8 cellular contexts compared by ENCODE assay signal in genomic region chr5:176415240-176416122, GRCh38. TPM values are rescaled to one million over a fixed set of nuclear protein-coding genes. Genes with fewer than 3 reads are reported as not detected.
A peak's percentile ranks its signal among the peaks of the same experiment; 100 is the strongest.
DNase-seq lines count a peak whose midpoint lies in the region; ATAC-seq and TF ChIP-seq lines count a peak whose summit lies in the region.

No MANE protein-coding gene starts in this region.

- ATAC-seq in aorta (ENCODE audit: low FRiP score) = peak; percentile 4

- CTCF ChIA-PET in A673 (lab: Charles Lee) = no interaction called here

- H3K27me3 ChIP-seq in A673 (replicated peaks; ENCODE audit: insufficient read depth, low read depth, low read length, poor library complexity) (no peaks in the 10 kb centered on the region), SJSA1 (replicated peaks) (no peaks in the 10 kb centered on the region), mononuclear cell (ENCODE audit: insufficient read depth, low read length) (no peaks in the 10 kb centered on the region), aorta (ENCODE audit: control insufficient read depth in 1 of 2, insufficient read depth in 2 of 2, low read length in 1 of 2) (no peaks in the 10 kb centered on the region)

- intact Hi-C loops in A673 (cut with micrococcal nuclease; ENCODE audit: unreplicated experiment) (loop anchor here (5.0 kb wide), 2 partner anchors 157 to 202 kb away; no protein-coding TSS in a partner anchor), aorta (cut with DNase I) (loop anchor here (1.0 to 10.0 kb wide), 5 partner anchors 31 to 239 kb away; partner anchors contain the start of genes RNF44 (in 2 of the 2), FAF2 (in 1 of the 2) and TSPAN17 (in 1 of the 2))

- no peak overlapping the region for H3K27ac Mint-ChIP-seq in endothelial cell (ENCODE audit: unreplicated experiment)

- peaks cover 8% of the 10 kb centered on the region for H3K36me3 Mint-ChIP-seq in endothelial cell (ENCODE audit: low read depth, unreplicated experiment)

- H3K9me3 ChIP-seq in A673 (ENCODE audit: low read depth, low read length, poor library complexity, severe bottlenecking) = no peaks in the 10 kb centered on the region
- peaks cover 6% of the 10 kb centered on the region; the same call in 1 of the 2 replicates for H3K9me3 ChIP-seq in SJSA1 (replicated peaks)
- H3K9me3 ChIP-seq in mononuclear cell (ENCODE audit: low read depth, low read length) = no peaks in the 10 kb centered on the region
- H3K9me3 ChIP-seq in aorta (ENCODE audit: control insufficient read depth, low read length) = no peaks in the 10 kb centered on the region

- H3K9me3 Mint-ChIP-seq in endothelial cell (ENCODE audit: unreplicated experiment) = no peaks in the 10 kb centered on the region

- H3K4me3 ChIP-seq in A673 (ENCODE audit: low read depth, low read length, poor library complexity, severe bottlenecking) (peak overlapping the region; percentile 82), SJSA1 (peak overlapping the region; percentile 98), mononuclear cell (ENCODE audit: low read length) (peak overlapping the region; percentile 77), aorta (ENCODE audit: low read length in 2 of 2) (peak overlapping the region; percentile 91 to 98)

- H3K4me3 Mint-ChIP-seq in endothelial cell (ENCODE audit: unreplicated experiment) = peak overlapping the region; percentile 86

- H3K36me3 ChIP-seq in A673 (ENCODE audit: insufficient read depth, low read length, poor library complexity, severe bottlenecking) = no peaks in the 10 kb centered on the region
- H3K36me3 ChIP-seq in SJSA1 = peaks cover 16% of the 10 kb centered on the region
- H3K36me3 ChIP-seq in aorta (ENCODE audit: control insufficient read depth in 1 of 2, insufficient read depth in 2 of 2, low read length in 1 of 2) = no peaks in the 10 kb centered on the region

- POLR2A ChIA-PET in A673 (lab: Charles Lee; ENCODE audit: low non-redundant PET) = no interaction called here

- BruUV-seq in A673 (replicated peaks; lab: Mats Ljungman, UMichigan) = no TSS peak

- DNase-seq in A673 (ENCODE audit: low spot score) (peak; percentile 18), GM20000 (ENCODE audit: low spot score) (peak; percentile 53), SJSA1 (ENCODE audit: low read depth in 1 of 2, low spot score in 2 of 2) (peak; percentile 73 to 88), endothelial cell (ENCODE audit: low spot score) (peak; percentile 14), aorta (peak; percentile 65 to 84), Kasumi-1 (lab: John Stamatoyannopoulos, UW) (no peak)
- DNase-seq in activated CD8-positive, alpha-beta memory T cell treated with anti-CD3 and anti-CD28 coated beads, Interleukin-2, amount 50 U/mL, for 48 hours = no peak

- H3K27ac ChIP-seq in A673 (ENCODE audit: low read depth, low read length, poor library complexity, severe bottlenecking) (peak overlapping the region; percentile 73), SJSA1 (peak overlapping the region; percentile 86), aorta (ENCODE audit: low read depth in 1 of 2, low read length in 2 of 2) (peak overlapping the region; percentile 89 to 90)

- H3K4me1 Mint-ChIP-seq in endothelial cell (ENCODE audit: unreplicated experiment) = peaks cover 4% of the 10 kb centered on the region

- peaks cover 11% of the 10 kb centered on the region for H3K27me3 Mint-ChIP-seq in endothelial cell (ENCODE audit: unreplicated experiment)

- H3K4me1 ChIP-seq in A673 (ENCODE audit: insufficient read depth, low read length, poor library complexity, severe bottlenecking) (peaks cover 6% of the 10 kb centered on the region), SJSA1 (replicated peaks) (peaks cover 24% of the 10 kb centered on the region), mononuclear cell (ENCODE audit: insufficient read depth, low read length) (peaks cover 26% of the 10 kb centered on the region), aorta (ENCODE audit: control insufficient read depth in 1 of 2, insufficient read depth in 2 of 2, low read length in 2 of 2) (no peaks in the 10 kb centered on the region)

- TF ChIP-seq CTCF in A673 (conservative IDR thresholded peaks at IDR 0.05; ENCODE audit: low read depth, low read length) = no peak
- TF ChIP-seq CTCF in GM20000 (IDR thresholded peaks at IDR 0.05; ENCODE audit: extremely low read depth, missing control alignments) = no peak
- no peak for TF ChIP-seq CTCF in endothelial cell (IDR thresholded peaks at IDR 0.05; ENCODE audit: unreplicated experiment)

- WGBS in aorta, 2 donors = 35 to 37% methylated on average over 20 of the region's 20 CpGs

RNA-seq across cellular contexts. Expression of gene CLTB, which starts 0.9 kb away (rescaled TPM):
- 48.9 and 61.8 TPM in 2 replicates for total RNA-seq in A673 (2021)
- 177 and 206 TPM in 2 replicates for total RNA-seq in SJSA1 (2014; rRNA removed; shearing (Covaris generic))
- 35.2 TPM for total RNA-seq in endothelial cell (ENCODE audit: unreplicated experiment)
- 55.3 TPM for total RNA-seq in mononuclear cell
- 100 to 1,000 TPM in 1 of 2 donors, 10 to 100 TPM in 1; 86.7 to 124 TPM for total RNA-seq in aorta
- polyA plus RNA-seq in aorta = 100 to 1,000 TPM; 143 to 160 TPM

RNA-seq across cellular contexts. Expression of gene HIGD2A, which starts 26.9 kb away (rescaled TPM):
- 80.3 and 81.7 TPM in 2 replicates for total RNA-seq in A673 (2021)
- total RNA-seq in SJSA1 (2014; rRNA removed; shearing (Covaris generic)) = 84.7 and 92.2 TPM in 2 replicates
- 88.3 TPM for total RNA-seq in endothelial cell (ENCODE audit: unreplicated experiment)
- total RNA-seq in mononuclear cell = 61.7 TPM
- 10 to 100 TPM; 46.8 to 60.9 TPM for total RNA-seq in aorta
- polyA plus RNA-seq in aorta = 10 to 100 TPM; 69.2 to 75.5 TPM

RNA-seq across cellular contexts. Expression of gene NOP16, which starts 27.1 kb away (rescaled TPM):
- total RNA-seq in A673 (2021) (57.7 and 66.0 TPM in 2 replicates), endothelial cell (ENCODE audit: unreplicated experiment) (11.9 TPM), mononuclear cell (6.1 TPM), aorta (10 to 100 TPM in 1 of 2 donors, 1 to 10 TPM in 1; 9.7 to 19.2 TPM)
- 32.0 and 43.5 TPM in 2 replicates for total RNA-seq in SJSA1 (2014; rRNA removed; shearing (Covaris generic))
- 10 to 100 TPM; 12.3 to 15.0 TPM for polyA plus RNA-seq in aorta

RNA-seq across cellular contexts. Expression of gene FAF2, which starts 32.7 kb away (rescaled TPM):
- 50.7 and 53.2 TPM in 2 replicates for total RNA-seq in A673 (2021)
- 60.9 and 78.4 TPM in 2 replicates for total RNA-seq in SJSA1 (2014; rRNA removed; shearing (Covaris generic))
- 40.6 TPM for total RNA-seq in endothelial cell (ENCODE audit: unreplicated experiment)
- total RNA-seq in mononuclear cell = 30.1 TPM
- total RNA-seq in aorta = 10 to 100 TPM; 27.5 to 31.4 TPM
- polyA plus RNA-seq in aorta = 10 to 100 TPM in 1 of 2 donors, 1 to 10 TPM in 1; 5.0 to 10.3 TPM

RNA-seq across cellular contexts. Expression of gene ARL10, which starts 50.2 kb away (rescaled TPM):
- 13.6 and 15.8 TPM in 2 replicates for total RNA-seq in A673 (2021)
- 2.4 and 2.5 TPM in 2 replicates for total RNA-seq in SJSA1 (2014; rRNA removed; shearing (Covaris generic))
- total RNA-seq in endothelial cell (ENCODE audit: unreplicated experiment) = 14.5 TPM
- total RNA-seq in mononuclear cell = 2.3 TPM
- total RNA-seq in aorta = 10 to 100 TPM; 13.3 to 32.4 TPM
- 1 to 10 TPM; 1.1 to 8.3 TPM for polyA plus RNA-seq in aorta

Comparison
In these comparisons a context has a peak if more than half of its experiments do, and no peak if none do; other contexts are left out.
1. DNase-seq: peak in A673 (single experiment), GM20000 (single experiment), SJSA1 (2 of 2), endothelial cell (single experiment) and aorta (2 of 2); none in activated CD8-positive, alpha-beta memory T cell treated with anti-CD3 and anti-CD28 coated beads, Interleukin-2, amount 50 U/mL, for 48 hours (single experiment) and Kasumi-1 (0 of 2).
2. Peak in every context shown above with its lines, with median percentiles within 50 percentile points of each other: H3K27ac ChIP-seq and H3K4me3 ChIP-seq.